ENCODE assay signal across 8 cellular contexts in the genomic region with DNA sequence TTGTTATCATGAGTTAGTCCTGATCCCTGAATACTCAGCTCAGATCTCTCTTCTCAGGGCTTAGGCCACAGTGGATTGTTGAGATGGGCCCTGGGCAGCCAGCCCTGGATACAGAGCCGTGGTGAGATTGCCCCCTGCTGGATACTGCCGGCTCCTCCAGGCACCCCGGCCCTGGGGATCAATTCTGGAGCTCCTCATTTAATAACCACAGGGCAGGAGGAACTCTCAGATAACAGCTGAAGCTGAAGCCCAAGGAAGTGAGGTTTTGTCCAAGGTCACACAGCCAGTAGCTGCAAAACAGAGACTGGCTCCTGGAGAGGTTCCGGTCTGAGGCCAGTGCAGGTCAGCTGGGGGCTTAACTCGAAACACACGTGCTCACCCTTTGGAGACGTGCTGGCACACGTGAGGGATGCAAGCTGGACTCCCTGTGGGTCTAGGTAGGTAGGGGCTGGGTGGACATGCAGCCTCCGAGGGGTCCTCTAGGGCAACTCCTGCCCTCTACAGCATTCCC. TPM values are rescaled to one million over a fixed set of nuclear protein-coding genes. Genes with fewer than 3 reads are reported as not detected.
A peak's percentile ranks its signal among the peaks of the same experiment; 100 is the strongest.
DNase-seq lines count a peak whose midpoint lies in the region; ATAC-seq and TF ChIP-seq lines count a peak whose summit lies in the region.

No MANE protein-coding gene starts in this region.

- H3K27ac Mint-ChIP-seq in activated naive CD4-positive, alpha-beta T cell treated with anti-CD3 and anti-CD28 coated beads for 36 hours = no peak overlapping the region
- H3K27ac Mint-ChIP-seq in glutamatergic neuron (ENCODE audit: unreplicated experiment) = peak overlapping the region; percentile 17

- in situ Hi-C loops in ACHN (cut with HindIII; ENCODE audit: low pct_ligation_motif_present, low pct_unique_long_range_greater_than_20kb, low sequenced_read_pairs) = no loop called here

- no peak overlapping the region for H2AFZ ChIP-seq in PC-9

- H3K4me3 Mint-ChIP-seq in activated naive CD4-positive, alpha-beta T cell treated with anti-CD3 and anti-CD28 coated beads for 36 hours = no peak overlapping the region
- H3K4me3 Mint-ChIP-seq in glutamatergic neuron (ENCODE audit: unreplicated experiment) = no peak overlapping the region

- ATAC-seq in GM18868 (IDR thresholded peaks at IDR 0.05; ENCODE audit: unreplicated experiment) = peak; percentile 70

- H3K4me2 ChIP-seq in PC-9 = no peak overlapping the region

- POLR2A ChIA-PET in PC-9 (lab: Charles Lee; ENCODE audit: unreplicated experiment) = no interaction called here

- H3K4me3 ChIP-seq in HL-60 (replicated peaks; ENCODE audit: insufficient read depth, low read length) (no peak overlapping the region), PC-9 (no peak overlapping the region)

- intact Hi-C loops in PC-9 (cut with micrococcal nuclease; ENCODE audit: unreplicated experiment) (loop anchor here (1.0 kb wide), 2 partner anchors 142 to 298 kb away; no protein-coding TSS in a partner anchor), posterior vena cava (cut with DNase I) (no loop called here)
- intact Hi-C loops in activated naive CD4-positive, alpha-beta T cell treated with anti-CD3 and anti-CD28 coated beads for 36 hours (cut with micrococcal nuclease) = loop anchor here (1.0 kb wide), 2 partner anchors 144 to 298 kb away; no protein-coding TSS in a partner anchor

- H3K36me3 Mint-ChIP-seq in activated naive CD4-positive, alpha-beta T cell treated with anti-CD3 and anti-CD28 coated beads for 36 hours (ENCODE audit: low read depth) = no peaks in the 10 kb centered on the region
- no peaks in the 10 kb centered on the region for H3K36me3 Mint-ChIP-seq in glutamatergic neuron (ENCODE audit: unreplicated experiment)

- H3K4me1 Mint-ChIP-seq in activated naive CD4-positive, alpha-beta T cell treated with anti-CD3 and anti-CD28 coated beads for 36 hours (ENCODE audit: low read depth) = no peaks in the 10 kb centered on the region
- peaks cover 4% of the 10 kb centered on the region for H3K4me1 Mint-ChIP-seq in glutamatergic neuron (ENCODE audit: low read depth, unreplicated experiment)

- H3K9me2 ChIP-seq in PC-9 (ENCODE audit: insufficient read depth) = no peaks in the 10 kb centered on the region

- no TSS peak for BruUV-seq in PC-9 (replicated peaks; lab: Mats Ljungman, UMichigan)

- TF ChIP-seq CTCF in HL-60 (IDR thresholded peaks at IDR 0.05; ENCODE audit: insufficient read depth, low read length) (peak; percentile 73), PC-9 (conservative IDR thresholded peaks at IDR 0.05) (peak; percentile 81), glutamatergic neuron (IDR thresholded peaks at IDR 0.05; ENCODE audit: partially characterized antibody, unreplicated experiment) (peak; percentile 78)

- H3K36me3 ChIP-seq in PC-9 (ENCODE audit: low read depth) = no peaks in the 10 kb centered on the region

- no peaks in the 10 kb centered on the region for H3F3A ChIP-seq in PC-9 (ENCODE audit: insufficient read depth, low read depth)

- no peaks in the 10 kb centered on the region for H3K4me1 ChIP-seq in PC-9 (replicated peaks; ENCODE audit: insufficient read depth)

- peak; percentile 39 for DNase-seq in ACHN
- DNase-seq in HL-60 (ENCODE audit: low read depth in 1 of 2, low spot score in 1 of 2) = peak; percentile 10 to 64
- peak in 1 of 2 experiments; percentile 51 for DNase-seq in PC-9
- peak; percentile 68 for DNase-seq in activated naive CD4-positive, alpha-beta T cell treated with anti-CD3 and anti-CD28 coated beads for 36 hours
- DNase-seq in glutamatergic neuron = peak; percentile 87
- DNase-seq in posterior vena cava (ENCODE audit: low spot score) = peak; percentile 87
- DNase-seq in SHP77 treated with DMSO at 0.1 percent for 48 hours (lab: John Stamatoyannopoulos, UW) = no peak

- H4K20me1 ChIP-seq in PC-9 (ENCODE audit: insufficient read depth) = no peaks in the 10 kb centered on the region

- no peak overlapping the region for H3K27ac ChIP-seq in HL-60 (replicated peaks)
- no peak overlapping the region for H3K27ac ChIP-seq in PC-9

- no peaks in the 10 kb centered on the region for H3K9me3 ChIP-seq in PC-9 (ENCODE audit: insufficient read depth, low read depth)

- H3K9me3 Mint-ChIP-seq in activated naive CD4-positive, alpha-beta T cell treated with anti-CD3 and anti-CD28 coated beads for 36 hours = no peaks in the 10 kb centered on the region
- no peaks in the 10 kb centered on the region for H3K9me3 Mint-ChIP-seq in glutamatergic neuron (ENCODE audit: unreplicated experiment)

- CTCF ChIA-PET in PC-9 (lab: Charles Lee) = interaction anchor here (0.5 to 1.6 kb wide), 3 partner anchors 14 to 591 kb away, joined by 3 to 7 read pairs (median 4); no protein-coding TSS in a partner anchor
- CTCF ChIA-PET in activated naive CD4-positive, alpha-beta T cell treated with anti-CD3 and anti-CD28 coated beads for 36 hours (lab: Charles Lee) = interaction anchor here (0.6 to 3.5 kb wide), 29 partner anchors 10 to 778 kb away, joined by 3 to 41 read pairs (median 4); partner anchors contain the start of gene KCNJ11

- no peaks in the 10 kb centered on the region for H3K27me3 Mint-ChIP-seq in activated naive CD4-positive, alpha-beta T cell treated with anti-CD3 and anti-CD28 coated beads for 36 hours (ENCODE audit: low read depth)
- peaks cover 2% of the 10 kb centered on the region for H3K27me3 Mint-ChIP-seq in glutamatergic neuron (ENCODE audit: unreplicated experiment)

- no peaks in the 10 kb centered on the region for H3K79me2 ChIP-seq in PC-9 (ENCODE audit: low read depth)

- H3K27me3 ChIP-seq in HL-60 (ENCODE audit: insufficient read depth, poor library complexity, severe bottlenecking) (peaks cover 2% of the 10 kb centered on the region), PC-9 (ENCODE audit: insufficient read depth, low read depth) (peaks cover 85% of the 10 kb centered on the region)

RNA-seq across cellular contexts. Expression of gene USH1C, which starts 16.0 kb away (rescaled TPM):
- total RNA-seq in PC-9 (2021) = not detected in 2 replicates
- not detected for total RNA-seq in activated naive CD4-positive, alpha-beta T cell treated with anti-CD3 and anti-CD28 coated beads for 36 hours
- total RNA-seq in glutamatergic neuron (ENCODE audit: unreplicated experiment) = not detected
- 1 to 10 TPM in 1 of 2 donors, not detected in 1; 2.9 TPM for total RNA-seq in posterior vena cava

RNA-seq across cellular contexts. Expression of gene OTOG, which starts 18.8 kb away (rescaled TPM):
- total RNA-seq in PC-9 (2021) (not detected in 2 replicates), glutamatergic neuron (ENCODE audit: unreplicated experiment) (not detected), posterior vena cava (not detected)
- total RNA-seq in activated naive CD4-positive, alpha-beta T cell treated with anti-CD3 and anti-CD28 coated beads for 36 hours = not detected

RNA-seq across cellular contexts. Expression of gene ABCC8, which starts 51.6 kb away (rescaled TPM):
- total RNA-seq in PC-9 (2021) (not detected in 2 replicates), glutamatergic neuron (ENCODE audit: unreplicated experiment) (5.7 TPM), posterior vena cava (10 to 100 TPM in 1 of 2 donors, 1 to 10 TPM in 1; 3.4 to 11.4 TPM)
- not detected for total RNA-seq in activated naive CD4-positive, alpha-beta T cell treated with anti-CD3 and anti-CD28 coated beads for 36 hours

Comparison
In these comparisons a context has a peak if more than half of its experiments do, and no peak if none do; other contexts are left out.
1. intact Hi-C loops: an anchor here in PC-9 (1.0 kb wide) and activated naive CD4-positive, alpha-beta T cell treated with anti-CD3 and anti-CD28 coated beads for 36 hours (1.0 kb wide); none called in posterior vena cava.